ENCODE assay signal across 19 cellular contexts in the genomic region with DNA sequence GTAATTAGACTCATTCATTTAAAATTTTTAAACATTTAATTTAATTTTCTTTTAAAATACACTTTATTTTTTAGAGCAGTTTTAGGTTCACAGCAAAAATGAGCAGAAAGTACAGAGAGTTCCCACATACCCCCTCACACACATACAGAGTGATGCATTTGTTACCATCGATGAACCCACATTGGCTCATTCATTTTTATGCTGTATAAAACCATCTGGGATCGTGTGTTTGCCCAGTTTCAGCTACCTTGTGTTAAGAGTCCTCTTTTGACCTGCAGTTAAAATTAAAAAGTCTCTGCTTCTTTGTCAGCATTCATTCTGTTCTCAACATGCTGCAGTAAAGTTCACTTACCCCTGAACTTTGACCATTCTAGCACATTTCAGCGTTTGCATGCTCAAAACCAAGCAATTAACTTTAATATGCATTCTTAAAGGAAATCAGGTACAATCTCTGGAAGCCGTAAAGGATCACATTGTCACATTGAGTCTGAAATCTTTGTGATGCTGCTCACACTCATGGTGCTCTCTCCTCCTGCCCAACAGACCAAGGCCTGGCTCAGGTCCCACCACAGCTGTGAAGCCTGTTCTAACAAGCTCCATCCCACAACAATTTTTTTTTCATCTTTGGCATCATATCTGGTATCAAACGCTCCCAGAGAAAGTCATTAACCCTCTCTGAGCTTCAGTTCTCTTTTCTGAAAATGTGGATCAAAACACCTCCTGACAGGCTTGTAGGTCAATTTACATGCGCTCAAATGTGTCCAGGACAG.
DNase-seq lines count a peak whose midpoint lies in the region; ATAC-seq and TF ChIP-seq lines count a peak whose summit lies in the region.
"Had no signal": no experiment of that assay in that cellular context is flagged by ENCODE, and none has a peak within 500 bp of the region (broad histone marks: within the 10 kb centered on the region; RNA-seq: fewer than 3 reads in every experiment).

No MANE protein-coding gene starts in this region.

- H3K79me2 ChIP-seq in smooth muscle cell (ENCODE audit: low read depth) = no peaks in the 10 kb centered on the region

- H3K4me1 Mint-ChIP-seq in activated CD8-positive, alpha-beta T cell treated with anti-CD3 and anti-CD28 coated beads for 36 hours (ENCODE audit: low read depth) = peaks cover 3% of the 10 kb centered on the region
- H3K4me1 Mint-ChIP-seq: memory B cell had no signal

- no peaks in the 10 kb centered on the region for H3K27me3 ChIP-seq in colonic mucosa
- H3K27me3 ChIP-seq in right lobe of liver = no peaks in the 10 kb centered on the region
- H3K27me3 ChIP-seq in smooth muscle cell (ENCODE audit: low read depth) = no peaks in the 10 kb centered on the region
- H3K27me3 ChIP-seq: tibial artery had no signal

- TF ChIP-seq CTCF in colonic mucosa (IDR thresholded peaks at IDR 0.05) (no peak), right lobe of liver (IDR thresholded peaks at IDR 0.05) (no peak), smooth muscle cell (IDR thresholded peaks at IDR 0.05; ENCODE audit: borderline replicate concordance, insufficient read depth, poor library complexity, severe bottlenecking) (no peak)
- TF ChIP-seq CTCF in activated CD8-positive, alpha-beta T cell treated with anti-CD3 and anti-CD28 coated beads for 36 hours (IDR thresholded peaks at IDR 0.05) = no peak

- no peak overlapping the region for H2AFZ ChIP-seq in smooth muscle cell (ENCODE audit: low read depth)

- CTCF ChIA-PET in activated CD8-positive, alpha-beta T cell treated with anti-CD3 and anti-CD28 coated beads for 36 hours (lab: Charles Lee) = no interaction called here

- no peak overlapping the region for H3K4me3 ChIP-seq in colonic mucosa
- H3K4me3 ChIP-seq in right lobe of liver = no peak overlapping the region
- no peak overlapping the region for H3K4me3 ChIP-seq in smooth muscle cell
- H3K4me3 ChIP-seq: tibial artery had no signal

- ATAC-seq in right lobe of liver (peak in 3 of 4 donors; percentile 12 to 20 (median 16)), HG03521 (IDR thresholded peaks at IDR 0.05; ENCODE audit: unreplicated experiment) (no peak)
- ATAC-seq in activated CD8-positive, alpha-beta T cell treated with anti-CD3 and anti-CD28 coated beads for 36 hours = no peak
- ATAC-seq: HCT116 had no signal

- peak overlapping the region; percentile 38 for H3K27ac ChIP-seq in colonic mucosa
- H3K27ac ChIP-seq in right lobe of liver = peak overlapping the region in 2 of 3 donors; percentile 19 to 47
- no peak overlapping the region for H3K27ac ChIP-seq in smooth muscle cell (ENCODE audit: low read depth)
- H3K27ac ChIP-seq: tibial artery had no signal

- peaks cover 3% of the 10 kb centered on the region for H3K9me3 Mint-ChIP-seq in activated CD8-positive, alpha-beta T cell treated with anti-CD3 and anti-CD28 coated beads for 36 hours

- peak overlapping the region in 1 of 2 donors; percentile 1 for H3K9ac ChIP-seq in colonic mucosa (ENCODE audit: low read depth in 2 of 2, low read length in 2 of 2)
- H3K9ac ChIP-seq in smooth muscle cell (ENCODE audit: low read depth) = no peak overlapping the region

- TF ChIP-seq POLR2A in right lobe of liver (IDR thresholded peaks at IDR 0.05) = no peak

- no peaks in the 10 kb centered on the region for H4K20me1 ChIP-seq in smooth muscle cell (ENCODE audit: low read depth)

- POLR2A ChIA-PET in activated CD8-positive, alpha-beta T cell treated with anti-CD3 and anti-CD28 coated beads for 36 hours (lab: Charles Lee) = no interaction called here

- no peak overlapping the region for H3K27ac Mint-ChIP-seq in activated CD8-positive, alpha-beta T cell treated with anti-CD3 and anti-CD28 coated beads for 36 hours
- H3K27ac Mint-ChIP-seq: memory B cell had no signal

- peaks cover 8% of the 10 kb centered on the region for H3K27me3 Mint-ChIP-seq in activated CD8-positive, alpha-beta T cell treated with anti-CD3 and anti-CD28 coated beads for 36 hours

- no peaks in the 10 kb centered on the region for H3K36me3 Mint-ChIP-seq in activated CD8-positive, alpha-beta T cell treated with anti-CD3 and anti-CD28 coated beads for 36 hours (ENCODE audit: low read depth)
- H3K36me3 Mint-ChIP-seq: memory B cell had no signal

- H3K4me3 Mint-ChIP-seq in activated CD8-positive, alpha-beta T cell treated with anti-CD3 and anti-CD28 coated beads for 36 hours = no peak overlapping the region
- H3K4me3 Mint-ChIP-seq: memory B cell had no signal

- no peaks in the 10 kb centered on the region for H3K4me1 ChIP-seq in colonic mucosa
- peaks cover 0 to 56% (median 26%) of the 10 kb centered on the region in 4 donors for H3K4me1 ChIP-seq in right lobe of liver
- H3K4me1 ChIP-seq in smooth muscle cell (ENCODE audit: low read depth) = no peaks in the 10 kb centered on the region

- no peaks in the 10 kb centered on the region for H3F3A ChIP-seq in smooth muscle cell (ENCODE audit: low read depth)

- H3K36me3 ChIP-seq in colonic mucosa (no peaks in the 10 kb centered on the region), right lobe of liver (no peaks in the 10 kb centered on the region), smooth muscle cell (ENCODE audit: low read depth) (peaks cover 5% of the 10 kb centered on the region)
- H3K36me3 ChIP-seq: tibial artery had no signal

- H3K9me3 ChIP-seq in colonic mucosa (no peaks in the 10 kb centered on the region), right lobe of liver (no peaks in the 10 kb centered on the region), smooth muscle cell (replicated peaks; ENCODE audit: low read depth) (peaks cover 10% of the 10 kb centered on the region)
- H3K9me3 ChIP-seq: tibial artery had no signal

- DNase-seq in NCI-H446 (lab: John Stamatoyannopoulos, UW) (peak; percentile 83 to 90), colonic mucosa (peak; percentile 53), right lobe of liver (no peak), renal cortical epithelial cell (ENCODE audit: low read depth) (peak; percentile 21), A172 (ENCODE audit: low spot score) (no peak), smooth muscle cell (lab: John Stamatoyannopoulos, UW; ENCODE audit: unreplicated experiment) (no peak)
- no peak for DNase-seq in activated CD8-positive, alpha-beta T cell treated with anti-CD3 and anti-CD28 coated beads for 36 hours
- DNase-seq: activated CD4-positive, alpha-beta T cell treated with anti-CD3 and anti-CD28 coated beads for 4 hours; activated CD8-positive, alpha-beta memory T cell treated with anti-CD3 and anti-CD28 coated beads, Interleukin-2, amount 50 U/mL, for 48 hours; activated naive CD4-positive, alpha-beta T cell treated with Interleukin-2 at 50 U/mL for 16 hours; effector CD8-positive, alpha-beta T cell; NCI-H187 treated with DMSO at 0.1 percent for 48 hours; NCI-H524; OCI-M1; stimulated activated CD4-positive, alpha-beta T cell treated with anti-CD3 and anti-CD28 coated beads, Interleukin-4, amount 100 ng/mL, for 4 hours; tibial artery had no signal

- WGBS in right lobe of liver (ENCODE audit: insufficient coverage, low coverage, low lambda C conversion rate, missing lambda C conversion rate) = 39% methylated on average over 6 of the region's 6 CpGs
- 91% methylated on average over 6 of the region's 6 CpGs for WGBS in smooth muscle cell (ENCODE audit: low lambda C conversion rate)

- intact Hi-C loops in colonic mucosa (cut with DNase I) = no loop called here
- intact Hi-C loops in right lobe of liver (cut with DNase I) = no loop called here
- intact Hi-C loops in activated CD8-positive, alpha-beta T cell treated with anti-CD3 and anti-CD28 coated beads for 36 hours (cut with micrococcal nuclease) = no loop called here

- no peak overlapping the region for H3K4me2 ChIP-seq in smooth muscle cell

Comparison
In these comparisons a context has a peak if more than half of its experiments do, and no peak if none do; other contexts are left out.
1. DNase-seq: peak in NCI-H446 (2 of 2), colonic mucosa (single experiment) and renal cortical epithelial cell (single experiment); none in right lobe of liver (0 of 3), A172 (single experiment), smooth muscle cell (single experiment) and activated CD8-positive, alpha-beta T cell treated with anti-CD3 and anti-CD28 coated beads for 36 hours (single experiment).
2. ATAC-seq: peak in right lobe of liver (3 of 4); none in HG03521 (single experiment) and activated CD8-positive, alpha-beta T cell treated with anti-CD3 and anti-CD28 coated beads for 36 hours (single experiment).